27 cellular contexts compared by ENCODE assay signal in the genomic region with DNA sequence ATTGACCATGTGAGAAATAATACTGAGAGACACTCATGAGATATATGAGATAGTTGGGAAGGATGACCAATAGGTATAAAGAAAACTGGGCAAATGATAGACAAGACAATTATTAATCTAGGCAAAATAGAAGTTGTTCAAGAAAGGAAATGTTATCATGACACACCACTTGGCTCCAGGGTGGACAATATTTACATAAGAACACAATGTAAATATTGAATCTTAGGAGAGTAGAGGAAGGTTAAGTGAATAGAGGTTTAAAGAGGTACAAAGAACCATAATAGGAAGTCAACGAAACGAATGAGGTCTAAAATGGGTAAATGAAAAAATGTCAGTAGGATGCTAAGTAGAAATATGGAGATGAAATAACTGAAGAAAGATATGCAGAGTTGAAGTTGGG.
"Had no signal": no experiment of that assay in that cellular context is flagged by ENCODE, and none has a peak within 500 bp of the region (broad histone marks: within the 10 kb centered on the region; RNA-seq: fewer than 3 reads in every experiment).

No MANE protein-coding gene starts in this region.

- H3K36me3 Mint-ChIP-seq: naive thymus-derived CD8-positive, alpha-beta T cell; stimulated activated effector memory CD8-positive, alpha-beta T cell treated with anti-CD3 and anti-CD28 coated beads, Interleukin-12 subunit alpha, Interleukin-12 subunit beta, amount 100 ng/mL, for 72 hours had no signal

- H3K4me3 ChIP-seq: lower lobe of right lung, pancreas, prostate gland, skin epidermis, suprapubic skin, thoracic aorta, tibial artery, upper lobe of right lung had no signal

- DNase-seq: islet precursor cell; lower lobe of right lung; mammary epithelial cell; mesenchymal stem cell; naive thymus-derived CD8-positive, alpha-beta T cell; nucleus accumbens; pancreas; posterior cingulate gyrus; retina; right cardiac atrium; stimulated activated CD4-positive, alpha-beta T cell treated with anti-CD3 and anti-CD28 coated beads, Interleukin-12 subunit alpha, Interleukin-12 subunit beta, amount 100 ng/mL, for 4 hours; stimulated activated CD4-positive, alpha-beta T cell treated with anti-CD3 and anti-CD28 coated beads, Interleukin-4, amount 100 ng/mL, for 24 hours; stimulated activated naive CD4-positive, alpha-beta T cell; tibial artery; trophoblast cell; upper lobe of right lung had no signal

- ATAC-seq: left lobe of liver; lower lobe of right lung; naive thymus-derived CD8-positive, alpha-beta T cell; pancreas; right cardiac atrium; sciatic nerve; stimulated activated effector memory CD8-positive, alpha-beta T cell treated with anti-CD3 and anti-CD28 coated beads, Interleukin-12 subunit alpha, Interleukin-12 subunit beta, amount 100 ng/mL, for 72 hours; upper lobe of right lung had no signal

- H3K27ac ChIP-seq: lower lobe of right lung, pancreas, prostate gland, skin epidermis, suprapubic skin, thoracic aorta, tibial artery, upper lobe of right lung had no signal

- H3K4me1 Mint-ChIP-seq: naive thymus-derived CD8-positive, alpha-beta T cell; nephron; stimulated activated effector memory CD8-positive, alpha-beta T cell treated with anti-CD3 and anti-CD28 coated beads, Interleukin-12 subunit alpha, Interleukin-12 subunit beta, amount 100 ng/mL, for 72 hours had no signal

- H3K4me3 Mint-ChIP-seq: naive thymus-derived CD8-positive, alpha-beta T cell; nephron; neural crest cell; stimulated activated effector memory CD8-positive, alpha-beta T cell treated with anti-CD3 and anti-CD28 coated beads, Interleukin-12 subunit alpha, Interleukin-12 subunit beta, amount 100 ng/mL, for 72 hours; stimulated activated naive CD8-positive, alpha-beta T cell treated with anti-CD3 and anti-CD28 coated beads, Interleukin-15, Interleukin-2, amounts not matched to agents 100 ng/mL and 50 ng/mL, for 24 hours had no signal

- H3K9me3 Mint-ChIP-seq: stimulated activated effector memory CD8-positive, alpha-beta T cell treated with anti-CD3 and anti-CD28 coated beads, Interleukin-12 subunit alpha, Interleukin-12 subunit beta, amount 100 ng/mL, for 72 hours; stimulated activated naive CD8-positive, alpha-beta T cell treated with anti-CD3 and anti-CD28 coated beads, Interleukin-15, Interleukin-2, amounts not matched to agents 100 ng/mL and 50 ng/mL, for 24 hours had no signal

- FAIRE-seq: pancreas, urothelium cell line had no signal

- H3K4me1 ChIP-seq: lower lobe of right lung, pancreas, prostate gland, suprapubic skin, tibial artery, upper lobe of right lung had no signal

- H3K36me3 ChIP-seq: lower lobe of right lung, pancreas, prostate gland, suprapubic skin, thoracic aorta, tibial artery, upper lobe of right lung had no signal

- H3K27me3 ChIP-seq: pancreas, suprapubic skin, tibial artery, upper lobe of right lung had no signal

- H3K9me3 ChIP-seq: pancreas, prostate gland, suprapubic skin, upper lobe of right lung had no signal

- H3K27ac Mint-ChIP-seq: naive thymus-derived CD8-positive, alpha-beta T cell; nephron; stimulated activated effector memory CD8-positive, alpha-beta T cell treated with anti-CD3 and anti-CD28 coated beads, Interleukin-12 subunit alpha, Interleukin-12 subunit beta, amount 100 ng/mL, for 72 hours; stimulated activated naive CD8-positive, alpha-beta T cell treated with anti-CD3 and anti-CD28 coated beads, Interleukin-15, Interleukin-2, amounts not matched to agents 100 ng/mL and 50 ng/mL, for 24 hours had no signal
